ENCODE assay signal across 1 cellular context in genomic region chr7:56051053-56051338, GRCh38.
TF ChIP-seq lines count a peak whose summit lies in the region.

No MANE protein-coding gene starts in this region.

TF ChIP-seq in K562, 482 proteins besides CTCF, POLR2A, EP300 and RAD21 (continued from another document):
- no peak for TF ChIP-seq BRCA1 (IDR thresholded peaks at IDR 0.05)
- no peak for TF ChIP-seq BRCA1 (CRISPR knock-in tag; IDR thresholded peaks at IDR 0.05)
- no peak for TF ChIP-seq E2F6 (IDR thresholded peaks at IDR 0.05; ENCODE audit: borderline replicate concordance in 1 of 2, extremely low read depth in 1 of 2, insufficient read depth in 1 of 2, insufficient read length in 1 of 2, low read depth in 1 of 2, low read length in 1 of 2, poor library complexity in 1 of 2, severe bottlenecking in 1 of 2)
- no peak for TF ChIP-seq SIN3A (IDR thresholded peaks at IDR 0.05; ENCODE audit: borderline replicate concordance in 2 of 2, control insufficient read depth in 1 of 2, low read depth in 2 of 2, low read length in 2 of 2)
- no peak for TF ChIP-seq SMARCA5 (IDR thresholded peaks at IDR 0.05)
- TF ChIP-seq GTF2A2 (tag; IDR thresholded peaks at IDR 0.05) = no peak
- 0 out of 2 replicates have a peak, but pooled peaks have one; percentile 24 for TF ChIP-seq CC2D1A (IDR thresholded peaks at IDR 0.05)
- no peak for TF ChIP-seq MYC (IDR thresholded peaks at IDR 0.05; ENCODE audit: low read depth, low read length)
- TF ChIP-seq MYC (CRISPR knock-in tag; IDR thresholded peaks at IDR 0.05; ENCODE audit: borderline replicate concordance, low read depth) = 0 out of 2 replicates have a peak, but pooled peaks have one; percentile 73
- TF ChIP-seq TAF15 (IDR thresholded peaks at IDR 0.05; ENCODE audit: low read depth, low read length) = no peak
- no peak for TF ChIP-seq CBX1 (IDR thresholded peaks at IDR 0.05; ENCODE audit: low read depth)
- TF ChIP-seq ARID4B (CRISPR knock-in tag; IDR thresholded peaks at IDR 0.05) = no peak
- TF ChIP-seq ZNF699 (CRISPR knock-in tag; IDR thresholded peaks at IDR 0.05; ENCODE audit: insufficient replicate concordance) = no peak
- TF ChIP-seq CUX1 (CRISPR knock-in tag; IDR thresholded peaks at IDR 0.05) = 0 out of 2 replicates have a peak, but pooled peaks have one; percentile 38
- TF ChIP-seq HNRNPUL1 (IDR thresholded peaks at IDR 0.05; ENCODE audit: low read length) = no peak
- TF ChIP-seq FOXJ2 (tag; IDR thresholded peaks at IDR 0.05) = no peak
- TF ChIP-seq ZNF444 (CRISPR knock-in tag; IDR thresholded peaks at IDR 0.05) = 0 out of 2 replicates have a peak, but pooled peaks have one; percentile 37
- TF ChIP-seq MAFG (tag; conservative IDR thresholded peaks at IDR 0.05) = no peak
- no peak for TF ChIP-seq DNMT1 (IDR thresholded peaks at IDR 0.05)
- TF ChIP-seq RBM22 (IDR thresholded peaks at IDR 0.05; ENCODE audit: low read depth, low read length, poor library complexity, severe bottlenecking) = peak; percentile 13
- no peak for TF ChIP-seq ID3 (CRISPR knock-in tag; IDR thresholded peaks at IDR 0.05)
- TF ChIP-seq ID3 (tag; IDR thresholded peaks at IDR 0.05) = peak; percentile 59; the same call in 1 of the 2 replicates
